Comparison of ENCODE assay signal across 18 cellular contexts in genomic region chr4:101973331-101973730, GRCh38.
DNase-seq lines count a peak whose midpoint lies in the region; ATAC-seq and TF ChIP-seq lines count a peak whose summit lies in the region.
"Had no signal": no experiment of that assay in that cellular context is flagged by ENCODE, and none has a peak within 500 bp of the region (broad histone marks: within the 10 kb centered on the region; RNA-seq: fewer than 3 reads in every experiment).

No MANE protein-coding gene starts in this region.

- no peak overlapping the region for H4K91ac ChIP-seq in mesenchymal stem cell (ENCODE audit: low read length)

- peaks cover 3 to 7% of the 10 kb centered on the region in 2 donors for H3K27me3 Mint-ChIP-seq in CD4-positive, alpha-beta memory T cell

- H3K4me3 ChIP-seq in BJ (ENCODE audit: low read depth, low read length) (no peak overlapping the region), PC-3 (ENCODE audit: low read length) (no peak overlapping the region), mesenchymal stem cell (ENCODE audit: insufficient read depth in 1 of 2, low read depth in 1 of 2, low read length in 2 of 2) (no peak overlapping the region), colonic mucosa (no peak overlapping the region)
- no peak overlapping the region for H3K4me3 ChIP-seq in CD4-positive, alpha-beta memory T cell (ENCODE audit: low read length in 2 of 2)
- H3K4me3 ChIP-seq: BLaER1 had no signal

- peaks cover 66% of the 10 kb centered on the region for H3K4me1 ChIP-seq in PC-3 (ENCODE audit: insufficient read depth, low read length)
- H3K4me1 ChIP-seq in mesenchymal stem cell (ENCODE audit: control insufficient read depth, insufficient read depth, low read depth, low read length) = no peaks in the 10 kb centered on the region
- no peaks in the 10 kb centered on the region for H3K4me1 ChIP-seq in colonic mucosa
- H3K4me1 ChIP-seq in CD4-positive, alpha-beta memory T cell (ENCODE audit: insufficient read depth, low read length) = no peaks in the 10 kb centered on the region

- ATAC-seq in PC-3 = peak; percentile 59
- no peak for ATAC-seq in HG02763 (IDR thresholded peaks at IDR 0.05; ENCODE audit: unreplicated experiment)

- H2BK12ac ChIP-seq in mesenchymal stem cell (ENCODE audit: low read length in 2 of 2) = no peak overlapping the region

- no peak overlapping the region for H2BK15ac ChIP-seq in mesenchymal stem cell (ENCODE audit: low read depth, poor library complexity, severe bottlenecking)

- POLR2A ChIA-PET in BJ (lab: Charles Lee) = interaction anchor here (0.6 kb wide), 1 partner anchor 15 kb away, joined by 4 read pairs; no protein-coding TSS in a partner anchor
- POLR2A ChIA-PET in PC-3 (lab: Charles Lee; ENCODE audit: unreplicated experiment) = no interaction called here
- POLR2A ChIA-PET in CD4-positive, alpha-beta memory T cell (lab: Charles Lee; ENCODE audit: partially characterized antibody) = no interaction called here

- DNase-seq in BJ (ENCODE audit: low read depth) = peak; percentile 50
- DNase-seq in PC-3 = peak; percentile 68
- DNase-seq in epithelial cell of prostate (ENCODE audit: low read depth, low spot score) = no peak
- DNase-seq in mesenchymal stem cell = peak; percentile 63
- DNase-seq in colonic mucosa = no peak
- DNase-seq in stimulated activated CD8-positive, alpha-beta memory T cell treated with anti-CD3 and anti-CD28 coated beads, Interleukin-4, amount 100 ng/mL, for 48 hours = no peak
- no peak for DNase-seq in CD4-positive, alpha-beta memory T cell
- DNase-seq: CD8-positive, alpha-beta memory T cell; DMS53; H7; NCI-H1092 treated with DMSO at 0.1 percent for 48 hours; NCI-H146; NCI-H2029 treated with DMSO at 0.1 percent for 48 hours; NCI-H2171; NK-92 treated with Interleukin-12 subunit alpha and Interleukin-12 subunit beta, amount 100 ng/mL, for 24 hours; Right ventricle myocardium superior had no signal

- H3K9me3 ChIP-seq in PC-3 (ENCODE audit: low read length) (no peaks in the 10 kb centered on the region), mesenchymal stem cell (ENCODE audit: control insufficient read depth, low read length) (no peaks in the 10 kb centered on the region), colonic mucosa (no peaks in the 10 kb centered on the region)
- H3K9me3 ChIP-seq in CD4-positive, alpha-beta memory T cell (ENCODE audit: control insufficient read depth in 1 of 2, low read length in 2 of 2) = no peaks in the 10 kb centered on the region
- H3K9me3 ChIP-seq: BLaER1 had no signal

- no peaks in the 10 kb centered on the region for H3K9me3 Mint-ChIP-seq in CD4-positive, alpha-beta memory T cell

- H2BK5ac ChIP-seq in mesenchymal stem cell (ENCODE audit: low read depth, low read length, poor library complexity, severe bottlenecking) = no peak overlapping the region

- H3K79me1 ChIP-seq in mesenchymal stem cell (replicated peaks; ENCODE audit: low read length, poor library complexity, severe bottlenecking) = no peaks in the 10 kb centered on the region

- no peaks in the 10 kb centered on the region for H4K20me1 ChIP-seq in PC-3 (ENCODE audit: low read length)
- H4K20me1 ChIP-seq: BLaER1 had no signal

- peak overlapping the region; percentile 57 for H3K27ac ChIP-seq in PC-3 (ENCODE audit: low read length)
- peak overlapping the region; percentile 42 for H3K27ac ChIP-seq in epithelial cell of prostate
- H3K27ac ChIP-seq in mesenchymal stem cell (ENCODE audit: low read length, poor library complexity, severe bottlenecking) = no peak overlapping the region
- H3K27ac ChIP-seq in colonic mucosa = no peak overlapping the region
- no peak overlapping the region for H3K27ac ChIP-seq in CD4-positive, alpha-beta memory T cell (ENCODE audit: low read depth, low read length)
- H3K27ac ChIP-seq: BLaER1 had no signal

- no peak overlapping the region for H4K8ac ChIP-seq in mesenchymal stem cell (ENCODE audit: low read length)

- H3K23ac ChIP-seq in mesenchymal stem cell (ENCODE audit: low read length in 2 of 2) = no peak overlapping the region

- no peaks in the 10 kb centered on the region for H3K27me3 ChIP-seq in BJ (ENCODE audit: control insufficient read depth, insufficient read depth, low read length)
- no peaks in the 10 kb centered on the region for H3K27me3 ChIP-seq in PC-3 (ENCODE audit: low read length)
- no peaks in the 10 kb centered on the region for H3K27me3 ChIP-seq in mesenchymal stem cell (ENCODE audit: control insufficient read depth in 1 of 2, insufficient read depth in 1 of 2, low read length in 2 of 2)
- no peaks in the 10 kb centered on the region for H3K27me3 ChIP-seq in colonic mucosa
- H3K27me3 ChIP-seq in CD4-positive, alpha-beta memory T cell (ENCODE audit: insufficient read depth, low read length) = no peaks in the 10 kb centered on the region
- H3K27me3 ChIP-seq: BLaER1 had no signal

- WGBS in mesenchymal stem cell = no CpG with 5 or more reads among the region's 1 CpG

- H3K9ac ChIP-seq in PC-3 (ENCODE audit: low read length) (0 out of 2 replicates have a peak overlapping the region, but pooled peaks have one; percentile 39), mesenchymal stem cell (ENCODE audit: low read length) (peak overlapping the region; percentile 16), colonic mucosa (ENCODE audit: low read depth in 2 of 2, low read length in 2 of 2) (no peak overlapping the region)
- H3K9ac ChIP-seq: BLaER1 had no signal

- H3F3A ChIP-seq in PC-3 (ENCODE audit: low read length, unreplicated experiment) = peaks cover 3% of the 10 kb centered on the region

- TF ChIP-seq CTCF in BJ (IDR thresholded peaks at IDR 0.05; ENCODE audit: insufficient read depth, low read depth, low read length) = no peak
- TF ChIP-seq CTCF in PC-3 (conservative IDR thresholded peaks at IDR 0.05; ENCODE audit: low read depth, low read length) = no peak
- TF ChIP-seq CTCF in colonic mucosa (IDR thresholded peaks at IDR 0.05) = no peak

- H3K27ac Mint-ChIP-seq in CD4-positive, alpha-beta memory T cell = no peak overlapping the region

- no peak overlapping the region for H3K18ac ChIP-seq in mesenchymal stem cell (ENCODE audit: low read depth in 1 of 2, low read length in 2 of 2)

- no TSS peak for BruUV-seq in PC-3 (replicated peaks; lab: Mats Ljungman, UMichigan)

- intact Hi-C loops in PC-3 (cut with micrococcal nuclease) = no loop called here
- intact Hi-C loops in colonic mucosa (cut with DNase I) = no loop called here
- intact Hi-C loops in CD4-positive, alpha-beta memory T cell (cut with micrococcal nuclease) = no loop called here

- no peak overlapping the region for H2BK120ac ChIP-seq in mesenchymal stem cell (ENCODE audit: low read depth, low read length)

- H2AFZ ChIP-seq in PC-3 (ENCODE audit: low read length) (no peak overlapping the region), mesenchymal stem cell (ENCODE audit: low read depth, low read length) (no peak overlapping the region)

- no peaks in the 10 kb centered on the region for H3K79me2 ChIP-seq in PC-3 (ENCODE audit: low read length)

- H3K9me2 ChIP-seq in PC-3 (replicated peaks; ENCODE audit: low read length) = no peaks in the 10 kb centered on the region

- no peaks in the 10 kb centered on the region for H3K36me3 ChIP-seq in BJ (ENCODE audit: control insufficient read depth, insufficient read depth, low read length)
- no peaks in the 10 kb centered on the region for H3K36me3 ChIP-seq in PC-3 (ENCODE audit: low read depth, low read length)
- H3K36me3 ChIP-seq in mesenchymal stem cell (ENCODE audit: control insufficient read depth in 1 of 2, insufficient read depth in 2 of 2, low read depth in 1 of 2, low read length in 2 of 2) = no peaks in the 10 kb centered on the region
- no peaks in the 10 kb centered on the region for H3K36me3 ChIP-seq in colonic mucosa
- H3K36me3 ChIP-seq in CD4-positive, alpha-beta memory T cell (ENCODE audit: insufficient read depth, low read length) = no peaks in the 10 kb centered on the region
- H3K36me3 ChIP-seq: BLaER1 had no signal

- no peak overlapping the region for H3K14ac ChIP-seq in mesenchymal stem cell (ENCODE audit: low read length in 2 of 2)

- no peak overlapping the region for H3K4ac ChIP-seq in mesenchymal stem cell (ENCODE audit: low read depth in 1 of 2, low read length in 2 of 2)

- no peaks in the 10 kb centered on the region for H3K36me3 Mint-ChIP-seq in CD4-positive, alpha-beta memory T cell
- H3K36me3 Mint-ChIP-seq: CD8-positive, alpha-beta memory T cell had no signal

- no peak overlapping the region for H3K4me3 Mint-ChIP-seq in CD4-positive, alpha-beta memory T cell
- H3K4me3 Mint-ChIP-seq: CD8-positive, alpha-beta memory T cell had no signal

- no peak overlapping the region for H2AK5ac ChIP-seq in mesenchymal stem cell (ENCODE audit: low read length, severe bottlenecking)

- H3K4me2 ChIP-seq in PC-3 (ENCODE audit: low read length) (peak overlapping the region; percentile 17; the same call in 1 of the 2 replicates), mesenchymal stem cell (ENCODE audit: low read length, poor library complexity, severe bottlenecking) (no peak overlapping the region)

- no peaks in the 10 kb centered on the region for H3K4me1 Mint-ChIP-seq in CD4-positive, alpha-beta memory T cell
- H3K4me1 Mint-ChIP-seq: CD8-positive, alpha-beta memory T cell had no signal

- CTCF ChIA-PET in BJ (lab: Yijun Ruan, JAX) = no interaction called here
- CTCF ChIA-PET in PC-3 (lab: Charles Lee) = no interaction called here
- CTCF ChIA-PET in CD4-positive, alpha-beta memory T cell (lab: Charles Lee; ENCODE audit: partially characterized antibody) = no interaction called here

Comparison
In these comparisons a context has a peak if more than half of its experiments do, and no peak if none do; other contexts are left out.
1. DNase-seq: peak in BJ (single experiment), PC-3 (single experiment) and mesenchymal stem cell (single experiment); none in epithelial cell of prostate (single experiment), colonic mucosa (single experiment), stimulated activated CD8-positive, alpha-beta memory T cell treated with anti-CD3 and anti-CD28 coated beads, Interleukin-4, amount 100 ng/mL, for 48 hours (single experiment) and CD4-positive, alpha-beta memory T cell (0 of 5).
2. H3K27ac ChIP-seq: peak in PC-3 (single experiment) and epithelial cell of prostate (single experiment); none in mesenchymal stem cell (single experiment), colonic mucosa (single experiment) and CD4-positive, alpha-beta memory T cell (single experiment).
3. H3K9ac ChIP-seq: peak in PC-3 (single experiment) and mesenchymal stem cell (single experiment); none in colonic mucosa (0 of 2).